ENCODE assay signal across 8 cellular contexts in genomic region chr11:67382481-67383136, GRCh38. TPM values are rescaled to one million over a fixed set of nuclear protein-coding genes. Genes with fewer than 3 reads are reported as not detected.
DNase-seq lines count a peak whose midpoint lies in the region; ATAC-seq and TF ChIP-seq lines count a peak whose summit lies in the region.

No MANE protein-coding gene starts in this region.

- BruUV-seq in Calu3 (replicated peaks; lab: Mats Ljungman, UMichigan) = no TSS peak

- no peak for ATAC-seq in HG03439 (IDR thresholded peaks at IDR 0.05; ENCODE audit: unreplicated experiment)

- no peaks in the 10 kb centered on the region for H3K27me3 ChIP-seq in dorsolateral prefrontal cortex

- TF ChIP-seq CTCF in Calu3 (IDR thresholded peaks at IDR 0.05; ENCODE audit: unreplicated experiment) = peak; percentile 94
- TF ChIP-seq CTCF in HFF-Myc (IDR thresholded peaks at IDR 0.05; ENCODE audit: low read depth, low read length, missing control alignments) = peak; percentile 99
- peak; percentile 64 to 99 (median 96) for TF ChIP-seq CTCF in dorsolateral prefrontal cortex (IDR thresholded peaks at IDR 0.05 in 54 of 56, conservative IDR thresholded peaks at IDR 0.05 in 2 of 56; ENCODE audit: low read depth in 1 of 56, partially characterized antibody in 56 of 56)

- no peaks in the 10 kb centered on the region for H3K27me3 Mint-ChIP-seq in Calu3 (ENCODE audit: unreplicated experiment)

- no peak overlapping the region for H3K4me3 ChIP-seq in HFF-Myc (replicated peaks; ENCODE audit: low read depth, low read length)
- H3K4me3 ChIP-seq in dorsolateral prefrontal cortex = no peak overlapping the region

- H3K27ac Mint-ChIP-seq in Calu3 (ENCODE audit: unreplicated experiment) = peak overlapping the region; percentile 2

- peaks cover 13% of the 10 kb centered on the region for H3K36me3 Mint-ChIP-seq in Calu3 (ENCODE audit: insufficient read depth, unreplicated experiment)

- intact Hi-C loops in Calu3 (cut with micrococcal nuclease; ENCODE audit: unreplicated experiment) (loop anchor here (5.0 to 10.0 kb wide), 2 partner anchors 35 to 118 kb away; partner anchors contain the start of gene GRK2), dorsolateral prefrontal cortex (cut with DNase I) (loop anchor here (2.0 to 10.0 kb wide), 2 partner anchors 32 to 118 kb away; partner anchors contain the start of gene GRK2 (in 2 of the 2))

- DNase-seq in Calu3 = peak; percentile 88
- DNase-seq in HFF-Myc (ENCODE audit: extremely low read depth, low read depth) = no peak
- DNase-seq in NCI-H748 (lab: John Stamatoyannopoulos, UW; ENCODE audit: unreplicated experiment) = peak; percentile 70
- peak; percentile 88 for DNase-seq in activated CD4-positive, alpha-beta T cell treated with anti-CD3 and anti-CD28 coated beads, Interleukin-2, amount 50 U/mL, for 48 hours
- DNase-seq in dorsolateral prefrontal cortex = peak; percentile 73 to 89 (median 81)
- peak; percentile 90 for DNase-seq in medulla oblongata (ENCODE audit: extremely low spot score)
- DNase-seq in stimulated activated CD8-positive, alpha-beta memory T cell treated with anti-CD3 and anti-CD28 coated beads, Interleukin-15, amount 100 ng/mL, for 48 hours (ENCODE audit: low read depth in 2 of 2) = peak; percentile 61 to 71

- H3K27ac ChIP-seq in dorsolateral prefrontal cortex = peak overlapping the region in 1 of 59 donors; percentile 4

- H3K4me3 Mint-ChIP-seq in Calu3 (ENCODE audit: low read depth, unreplicated experiment) = no peak overlapping the region

- CTCF ChIA-PET in Calu3 (lab: Charles Lee) = interaction anchor here (0.7 to 4.9 kb wide), 15 partner anchors 9 to 329 kb away, joined by 3 to 46 read pairs (median 6); partner anchors contain the start of genes CLCF1, POLD4, PPP1CA and RAD9A

- no peaks in the 10 kb centered on the region for H3K9me3 Mint-ChIP-seq in Calu3 (ENCODE audit: low read depth, unreplicated experiment)

- H3K4me1 Mint-ChIP-seq in Calu3 (ENCODE audit: low read depth, unreplicated experiment) = peaks cover 58% of the 10 kb centered on the region

RNA-seq across cellular contexts. Expression of gene RAD9A, which starts 9.2 kb away (rescaled TPM):
- 26.9 and 38.6 TPM in 2 replicates for total RNA-seq in Calu3 (2022)
- 10 to 100 TPM; 15.9 to 52.4 (median 26.4) TPM for total RNA-seq in dorsolateral prefrontal cortex

RNA-seq across cellular contexts. Expression of gene CLCF1, which starts 9.2 kb away (rescaled TPM):
- total RNA-seq in Calu3 (2022) (7.1 and 7.5 TPM in 2 replicates), dorsolateral prefrontal cortex (1 to 10 TPM in 8 of 120 experiments, under 1 TPM in 50, not detected in 62; 0.23 to 2.5 (median 0.50) TPM)

RNA-seq across cellular contexts. Expression of gene PPP1CA, which starts 19.0 kb away (rescaled TPM):
- total RNA-seq in Calu3 (2022) (179 and 180 TPM in 2 replicates), dorsolateral prefrontal cortex (10 to 100 TPM; 47.4 to 86.5 (median 66.9) TPM)

RNA-seq across cellular contexts. Expression of gene TBC1D10C, which starts 21.3 kb away (rescaled TPM):
- total RNA-seq in Calu3 (2022) (not detected in 2 replicates), dorsolateral prefrontal cortex (1 to 10 TPM in 45 of 120 experiments, under 1 TPM in 67, not detected in 8; 0.11 to 3.6 (median 0.89) TPM)

RNA-seq across cellular contexts. Expression of gene POLD4, which starts 29.3 kb away (rescaled TPM):
- total RNA-seq in Calu3 (2022) = 95.1 and 119 TPM in 2 replicates
- total RNA-seq in dorsolateral prefrontal cortex = 10 to 100 TPM; 11.4 to 49.5 (median 26.7) TPM
